In genomic region chr1:32612189-32612881, GRCh38 we compare ENCODE assay signal across 9 cellular contexts. TPM values are rescaled to one million over a fixed set of nuclear protein-coding genes. Genes with fewer than 3 reads are reported as not detected.
DNase-seq lines count a peak whose midpoint lies in the region; ATAC-seq, FAIRE-seq and TF ChIP-seq lines count a peak whose summit lies in the region.
"Had no signal": no experiment of that assay in that cellular context is flagged by ENCODE, and none has a peak within 500 bp of the region (broad histone marks: within the 10 kb centered on the region; RNA-seq: fewer than 3 reads in every experiment).

No MANE protein-coding gene starts in this region.

- no peak for FAIRE-seq in keratinocyte (lab: Jason Lieb, UNC)
- FAIRE-seq: TTC549 had no signal

- 5% methylated on average over 35 of the region's 35 CpGs for WGBS in smooth muscle cell (ENCODE audit: low lambda C conversion rate)

- H3K9me3 ChIP-seq in Caco-2 (no peaks in the 10 kb centered on the region), keratinocyte (ENCODE audit: control insufficient read depth, low read depth, low read length) (no peaks in the 10 kb centered on the region), smooth muscle cell (replicated peaks; ENCODE audit: low read depth) (no peaks in the 10 kb centered on the region)

- peak overlapping the region; percentile 94 for H2AFZ ChIP-seq in keratinocyte (ENCODE audit: control insufficient read depth, low read length)
- no peak overlapping the region for H2AFZ ChIP-seq in smooth muscle cell (ENCODE audit: low read depth)

- peaks cover 7% of the 10 kb centered on the region for H3K4me1 Mint-ChIP-seq in Caco-2 (ENCODE audit: low read depth, unreplicated experiment)

- intact Hi-C loops in Caco-2 (cut with micrococcal nuclease; ENCODE audit: unreplicated experiment) = loop anchor here (10.0 kb wide), 1 partner anchor 88 kb away; no protein-coding TSS in a partner anchor

- TSS peak; percentile 96 for BruUV-seq in Caco-2 (replicated peaks; lab: Mats Ljungman, UMichigan)

- TF ChIP-seq CTCF in Caco-2 (IDR thresholded peaks at IDR 0.05; ENCODE audit: insufficient read depth in 1 of 2, low read depth in 1 of 2, low read length in 1 of 2, severe bottlenecking in 1 of 2, unreplicated experiment in 1 of 2) = peak; percentile 13 to 21
- TF ChIP-seq CTCF in VCaP (conservative IDR thresholded peaks at IDR 0.05) = 0 out of 2 replicates have a peak, but pooled peaks have one; percentile 13
- peak; percentile 20 for TF ChIP-seq CTCF in choroid plexus epithelial cell (conservative IDR thresholded peaks at IDR 0.05; ENCODE audit: low read depth, low read length)
- TF ChIP-seq CTCF in keratinocyte (optimal IDR thresholded peaks at IDR 0.05 in 1 of 3, IDR thresholded peaks at IDR 0.05 in 1 of 3, conservative IDR thresholded peaks at IDR 0.05 in 1 of 3; ENCODE audit: extremely low read depth in 1 of 3, insufficient read depth in 2 of 3, low read length in 3 of 3) = peak in 2 of 3 experiments; percentile 29 to 39
- no peak for TF ChIP-seq CTCF in smooth muscle cell (IDR thresholded peaks at IDR 0.05; ENCODE audit: borderline replicate concordance, insufficient read depth, poor library complexity, severe bottlenecking)

- CTCF ChIA-PET in Caco-2 (lab: Charles Lee) = interaction anchor here (0.5 to 1.4 kb wide), 3 partner anchors 87 to 211 kb away, joined by 3 to 8 read pairs (median 4); no protein-coding TSS in a partner anchor

- H3K4me3 ChIP-seq in Caco-2 (ENCODE audit: low read depth, low read length) = peak overlapping the region; percentile 46
- peak overlapping the region; percentile 64 for H3K4me3 ChIP-seq in choroid plexus epithelial cell (ENCODE audit: low read depth, low read length)
- H3K4me3 ChIP-seq in keratinocyte (ENCODE audit: control insufficient read depth in 2 of 3, extremely low read depth in 1 of 3, insufficient read depth in 2 of 3, low read depth in 1 of 3, low read length in 3 of 3) = peak overlapping the region; percentile 45 to 79 (median 67)
- H3K4me3 ChIP-seq in smooth muscle cell = peak overlapping the region; percentile 47

- POLR2A ChIA-PET in Caco-2 (lab: Charles Lee) = no interaction called here

- H3K4me3 Mint-ChIP-seq in Caco-2 (ENCODE audit: unreplicated experiment) = peak overlapping the region; percentile 68

- peak overlapping the region; percentile 59 for H3K27ac Mint-ChIP-seq in Caco-2 (ENCODE audit: unreplicated experiment)

- H3K36me3 ChIP-seq in Caco-2 (ENCODE audit: control insufficient read depth, insufficient read depth, low read length) (no peaks in the 10 kb centered on the region), keratinocyte (ENCODE audit: control insufficient read depth in 2 of 2, extremely low read depth in 1 of 2, insufficient read depth in 2 of 2, low read length in 2 of 2) (no peaks in the 10 kb centered on the region), smooth muscle cell (ENCODE audit: low read depth) (no peaks in the 10 kb centered on the region)

- H3K4me1 ChIP-seq in Caco-2 = no peaks in the 10 kb centered on the region
- peaks cover 4% of the 10 kb centered on the region for H3K4me1 ChIP-seq in keratinocyte (ENCODE audit: control insufficient read depth, extremely low read depth, insufficient read depth, low read length)
- H3K4me1 ChIP-seq in smooth muscle cell (ENCODE audit: low read depth) = no peaks in the 10 kb centered on the region

- no peaks in the 10 kb centered on the region for H3K9me3 Mint-ChIP-seq in Caco-2 (ENCODE audit: unreplicated experiment)

- H3K4me2 ChIP-seq in keratinocyte (ENCODE audit: control insufficient read depth, extremely low read depth, insufficient read depth, low read depth, low read length) (peak overlapping the region; percentile 89), smooth muscle cell (peak overlapping the region; percentile 83)

- peaks cover 8% of the 10 kb centered on the region for H3K36me3 Mint-ChIP-seq in Caco-2 (ENCODE audit: insufficient read depth, unreplicated experiment)

- H4K20me1 ChIP-seq in keratinocyte (ENCODE audit: control insufficient read depth, extremely low read depth, insufficient read depth, low read length) = no peaks in the 10 kb centered on the region
- peaks cover 14% of the 10 kb centered on the region for H4K20me1 ChIP-seq in smooth muscle cell (ENCODE audit: low read depth)

- no peaks in the 10 kb centered on the region for H3K9me1 ChIP-seq in keratinocyte (ENCODE audit: control insufficient read depth, extremely low read depth, insufficient read depth, low read length)

- DNase-seq in Caco-2 (peak; percentile 87 to 90), NCI-H146 treated with DMSO at 0.1 percent for 48 hours (lab: John Stamatoyannopoulos, UW; ENCODE audit: unreplicated experiment) (peak; percentile 44), choroid plexus epithelial cell (ENCODE audit: low read depth) (peak; percentile 74), keratinocyte (ENCODE audit: low read depth, low spot score) (no peak), smooth muscle cell (lab: John Stamatoyannopoulos, UW; ENCODE audit: unreplicated experiment) (peak; percentile 13)

- H3K27ac ChIP-seq in VCaP = peak overlapping the region; percentile 55; the same call in 1 of the 2 replicates
- H3K27ac ChIP-seq in keratinocyte (ENCODE audit: control insufficient read depth, insufficient read depth, low read length) = peak overlapping the region; percentile 26
- peak overlapping the region; percentile 4 for H3K27ac ChIP-seq in smooth muscle cell (ENCODE audit: low read depth)

- ATAC-seq in GM21786 (IDR thresholded peaks at IDR 0.05; ENCODE audit: unreplicated experiment) (peak; percentile 84), HG03095 (IDR thresholded peaks at IDR 0.05; ENCODE audit: unreplicated experiment) (no peak)

- no peaks in the 10 kb centered on the region for H3K79me2 ChIP-seq in keratinocyte (ENCODE audit: control insufficient read depth, insufficient read depth, low read length)
- H3K79me2 ChIP-seq in smooth muscle cell (ENCODE audit: low read depth) = no peaks in the 10 kb centered on the region

- dilution Hi-C loops in keratinocyte (cut with MboI; ENCODE audit: extremely low pct_ligation_motif_present, low sequenced_read_pairs) = no loop called here

- H3F3A ChIP-seq in smooth muscle cell (ENCODE audit: low read depth) = peaks cover 4% of the 10 kb centered on the region

- H3K9ac ChIP-seq in keratinocyte (ENCODE audit: control insufficient read depth, extremely low read depth, insufficient read depth, low read length) (peak overlapping the region; percentile 62), smooth muscle cell (ENCODE audit: low read depth) (no peak overlapping the region)

- H3K27me3 ChIP-seq in Caco-2 (replicated peaks; ENCODE audit: control insufficient read depth, insufficient read depth, low read length) = no peaks in the 10 kb centered on the region
- no peaks in the 10 kb centered on the region for H3K27me3 ChIP-seq in keratinocyte (ENCODE audit: control insufficient read depth, extremely low read depth, insufficient read depth, low read length)
- H3K27me3 ChIP-seq in smooth muscle cell (ENCODE audit: low read depth) = no peaks in the 10 kb centered on the region

- no peaks in the 10 kb centered on the region for H3K27me3 Mint-ChIP-seq in Caco-2 (ENCODE audit: insufficient read depth, unreplicated experiment)

RNA-seq across cellular contexts. Expression of gene ZBTB8OS, which starts 38.0 kb away (rescaled TPM):
- total RNA-seq in Caco-2 (2022) (50.5 and 52.5 TPM in 2 replicates), smooth muscle cell (33.3 and 42.3 TPM in 2 replicates)
- polyA plus RNA-seq in keratinocyte (66.8 to 87.5 TPM (median 69.1 TPM) in 3 replicates), smooth muscle cell (39.5 and 54.3 TPM in 2 replicates)
- 29.4 TPM for polyA plus RNA-seq in keratinocyte (2011; ENCODE audit: low read depth)
- polyA plus RNA-seq in keratinocyte (2011; cell fraction: cytosol; rRNA removed) = 82.7 and 141 TPM in 2 replicates
- 44.8 and 57.2 TPM in 2 replicates for polyA plus RNA-seq in keratinocyte (2011; cell fraction: nucleus; rRNA removed)
- 53.1 and 65.1 TPM in 2 replicates for polyA plus RNA-seq in keratinocyte (2012; ENCODE audit: low replicate concordance)
- polyA minus RNA-seq in keratinocyte = 14.8 to 35.9 TPM (median 20.4 TPM) in 3 replicates
- polyA minus RNA-seq in keratinocyte (2011; cell fraction: cytosol; rRNA and poly(A)+ RNA removed) = 14.0 TPM
- 8.1 and 18.2 TPM in 2 replicates for polyA minus RNA-seq in keratinocyte (2011; cell fraction: nucleus; rRNA and poly(A)+ RNA removed)

RNA-seq across cellular contexts. Expression of gene RBBP4, which starts 38.7 kb away (rescaled TPM):
- total RNA-seq in Caco-2 (2022) (175 and 179 TPM in 2 replicates), smooth muscle cell (117 and 139 TPM in 2 replicates)
- polyA plus RNA-seq in keratinocyte (37.6 to 87.4 TPM (median 61.5 TPM) in 3 replicates), smooth muscle cell (130 and 140 TPM in 2 replicates)
- 24.4 TPM for polyA plus RNA-seq in keratinocyte (2011; ENCODE audit: low read depth)
- 43.6 and 72.7 TPM in 2 replicates for polyA plus RNA-seq in keratinocyte (2011; cell fraction: cytosol; rRNA removed)
- polyA plus RNA-seq in keratinocyte (2011; cell fraction: nucleus; rRNA removed) = 67.7 and 68.1 TPM in 2 replicates
- 53.7 and 79.4 TPM in 2 replicates for polyA plus RNA-seq in keratinocyte (2012; ENCODE audit: low replicate concordance)
- 59.9 to 118 TPM (median 61.3 TPM) in 3 replicates for polyA minus RNA-seq in keratinocyte
- 35.9 TPM for polyA minus RNA-seq in keratinocyte (2011; cell fraction: cytosol; rRNA and poly(A)+ RNA removed)
- polyA minus RNA-seq in keratinocyte (2011; cell fraction: nucleus; rRNA and poly(A)+ RNA removed) = 27.1 and 64.3 TPM in 2 replicates

Comparison
In these comparisons a context has a peak if more than half of its experiments do, and no peak if none do; other contexts are left out.
1. H3K27ac ChIP-seq: peak in every context shown above with its lines; median percentile 55 in VCaP; 26 in keratinocyte; 4 in smooth muscle cell.